15 cellular contexts compared by ENCODE assay signal in the genomic region with DNA sequence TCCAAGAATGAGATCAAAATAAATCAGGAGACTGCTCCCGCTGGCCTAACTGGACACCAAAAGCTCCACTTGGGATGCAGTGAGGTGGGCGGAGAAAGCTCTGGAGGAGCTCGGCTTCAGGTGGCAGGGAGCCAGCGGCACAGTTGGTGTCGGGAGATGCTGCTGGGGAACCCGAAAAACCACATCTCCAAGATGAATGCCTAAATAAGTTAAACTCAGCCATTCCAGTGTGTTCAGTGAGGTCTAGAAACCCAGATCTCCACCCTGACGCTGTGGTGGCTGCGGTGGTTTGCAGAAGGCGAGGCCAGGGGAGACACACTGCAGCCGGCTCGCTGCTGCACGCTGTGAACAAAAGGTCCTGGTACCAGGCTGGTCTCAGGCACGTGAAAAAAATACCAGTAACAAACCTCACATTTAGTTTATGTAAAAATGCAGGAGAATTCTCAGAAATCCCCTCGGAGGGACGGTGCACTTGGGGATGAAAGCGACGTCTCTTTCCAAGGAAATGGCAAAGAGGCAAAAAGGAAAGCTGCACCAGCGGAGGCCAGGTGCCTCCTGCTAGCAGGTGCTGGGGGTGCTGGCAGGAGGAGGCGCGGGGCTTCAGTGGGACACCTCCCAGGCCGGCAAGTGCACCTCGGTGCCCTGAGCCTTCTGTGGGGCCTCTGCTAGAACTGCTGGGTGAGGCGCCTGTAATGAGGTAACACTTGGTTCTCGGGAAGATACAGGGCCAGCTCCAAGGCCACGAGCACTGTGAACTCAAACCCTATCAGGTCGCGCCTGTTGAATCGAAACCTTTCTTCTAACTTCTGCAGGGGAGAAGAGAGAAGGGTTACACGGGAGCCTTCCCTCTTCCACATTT. TPM values are rescaled to one million over a fixed set of nuclear protein-coding genes. Genes with fewer than 3 reads are reported as not detected.
DNase-seq lines count a peak whose midpoint lies in the region; ATAC-seq and TF ChIP-seq lines count a peak whose summit lies in the region.
"Had no signal": no experiment of that assay in that cellular context is flagged by ENCODE, and none has a peak within 500 bp of the region (broad histone marks: within the 10 kb centered on the region; RNA-seq: fewer than 3 reads in every experiment).

No MANE protein-coding gene starts in this region.

- H3K27me3 Mint-ChIP-seq in CD4-positive, CD25-positive, alpha-beta regulatory T cell: no peaks in the 10 kb centered on the region
- H3K27me3 Mint-ChIP-seq in activated naive CD8-positive, alpha-beta T cell treated with anti-CD3 and anti-CD28 coated beads, Interleukin-2, amount 50 U/mL, for 24 hours: no peaks in the 10 kb centered on the region

- DNase-seq in CD4-positive, CD25-positive, alpha-beta regulatory T cell: no peak
- no peak for DNase-seq in activated naive CD8-positive, alpha-beta T cell treated with anti-CD3 and anti-CD28 coated beads, Interleukin-2, amount 50 U/mL, for 24 hours
- DNase-seq in myocyte (ENCODE audit: low read depth): peak; percentile 84
- no peak for DNase-seq in COLO829 (ENCODE audit: low spot score)
- no peak for DNase-seq in activated gamma-delta T cell (lab: John Stamatoyannopoulos, UW)
- no peak for DNase-seq in NCI-H1105 treated with DMSO at 0.1 percent for 48 hours (lab: John Stamatoyannopoulos, UW)
- DNase-seq: MM.1S, NCI-H1930, NCI-H526 treated with DMSO at 0.1 percent for 48 hours, PC-3, thyroid gland had no signal

- H3K9me3 ChIP-seq in CD4-positive, CD25-positive, alpha-beta regulatory T cell (ENCODE audit: control insufficient read depth in 2 of 2, low read length in 2 of 2): no peaks in the 10 kb centered on the region
- H3K9me3 ChIP-seq: adrenal gland, thyroid gland had no signal

- peaks cover 19% of the 10 kb centered on the region for H3K36me3 ChIP-seq in CD4-positive, CD25-positive, alpha-beta regulatory T cell (ENCODE audit: control insufficient read depth, insufficient read depth, low read length)

- H3K4me1 ChIP-seq in CD4-positive, CD25-positive, alpha-beta regulatory T cell (ENCODE audit: control insufficient read depth, insufficient read depth, low read length, poor library complexity, severe bottlenecking): peaks cover 24% of the 10 kb centered on the region

- H3K9me3 Mint-ChIP-seq in CD4-positive, CD25-positive, alpha-beta regulatory T cell: no peaks in the 10 kb centered on the region
- no peaks in the 10 kb centered on the region for H3K9me3 Mint-ChIP-seq in activated naive CD8-positive, alpha-beta T cell treated with anti-CD3 and anti-CD28 coated beads, Interleukin-2, amount 50 U/mL, for 24 hours

- H3K27ac ChIP-seq in CD4-positive, CD25-positive, alpha-beta regulatory T cell (ENCODE audit: insufficient read depth, low read length, poor library complexity, severe bottlenecking): no peak overlapping the region
- H3K27ac ChIP-seq: adrenal gland, thyroid gland had no signal

- ATAC-seq in CD4-positive, CD25-positive, alpha-beta regulatory T cell (ENCODE audit: low read depth in 2 of 2): no peak
- ATAC-seq in activated naive CD8-positive, alpha-beta T cell treated with anti-CD3 and anti-CD28 coated beads, Interleukin-2, amount 50 U/mL, for 24 hours: no peak
- no peak for ATAC-seq in GM18511 (IDR thresholded peaks at IDR 0.05; ENCODE audit: unreplicated experiment)
- ATAC-seq: PC-3 had no signal

- H3K4me1 Mint-ChIP-seq in CD4-positive, CD25-positive, alpha-beta regulatory T cell: peaks cover 0 to 32% (median 15%) of the 10 kb centered on the region in 4 donors
- peaks cover 24% of the 10 kb centered on the region for H3K4me1 Mint-ChIP-seq in activated naive CD8-positive, alpha-beta T cell treated with anti-CD3 and anti-CD28 coated beads, Interleukin-2, amount 50 U/mL, for 24 hours

- no peak overlapping the region for H3K27ac Mint-ChIP-seq in CD4-positive, CD25-positive, alpha-beta regulatory T cell
- peak overlapping the region; percentile 60 for H3K27ac Mint-ChIP-seq in activated naive CD8-positive, alpha-beta T cell treated with anti-CD3 and anti-CD28 coated beads, Interleukin-2, amount 50 U/mL, for 24 hours

- peaks cover 16% of the 10 kb centered on the region for H3K36me3 Mint-ChIP-seq in CD4-positive, CD25-positive, alpha-beta regulatory T cell
- H3K36me3 Mint-ChIP-seq in activated naive CD8-positive, alpha-beta T cell treated with anti-CD3 and anti-CD28 coated beads, Interleukin-2, amount 50 U/mL, for 24 hours (ENCODE audit: low read depth): peaks cover 34% of the 10 kb centered on the region

- peak; percentile 11 for TF ChIP-seq POLR2A in GM15510 (IDR thresholded peaks at IDR 0.05; ENCODE audit: borderline replicate concordance, extremely low read depth, insufficient read length)

- H3K4me3 ChIP-seq in CD4-positive, CD25-positive, alpha-beta regulatory T cell (ENCODE audit: low read depth, low read length): no peak overlapping the region
- H3K4me3 ChIP-seq: adrenal gland, thyroid gland had no signal

- no peaks in the 10 kb centered on the region for H3K27me3 ChIP-seq in CD4-positive, CD25-positive, alpha-beta regulatory T cell (ENCODE audit: control insufficient read depth, insufficient read depth, low read length)
- H3K27me3 ChIP-seq: adrenal gland, thyroid gland had no signal

- peak overlapping the region in 3 of 4 donors; percentile 33 to 59 (median 43) for H3K4me3 Mint-ChIP-seq in CD4-positive, CD25-positive, alpha-beta regulatory T cell
- no peak overlapping the region for H3K4me3 Mint-ChIP-seq in activated naive CD8-positive, alpha-beta T cell treated with anti-CD3 and anti-CD28 coated beads, Interleukin-2, amount 50 U/mL, for 24 hours

RNA-seq across cellular contexts. Expression of a gene that starts 3.6 kb away (rescaled TPM):
- 1,991 TPM for total RNA-seq in CD4-positive, CD25-positive, alpha-beta regulatory T cell
- 1,000 to 10,000 TPM; 1,945 to 3,094 (median 2,628) TPM for polyA plus RNA-seq in CD4-positive, CD25-positive, alpha-beta regulatory T cell
- 610 and 2,016 TPM in 2 replicates for total RNA-seq in myocyte
- 2,121 TPM for polyA plus RNA-seq in myocyte (2012)

RNA-seq across cellular contexts. Expression of a gene that starts 16.6 kb away (rescaled TPM):
- total RNA-seq in CD4-positive, CD25-positive, alpha-beta regulatory T cell: 7.0 TPM
- polyA plus RNA-seq in CD4-positive, CD25-positive, alpha-beta regulatory T cell: 1 to 10 TPM in 2 of 4 donors, under 1 TPM in 2; 0.49 to 1.7 (median 1.1) TPM
- 3.8 and 4.4 TPM in 2 replicates for total RNA-seq in myocyte
- 4.1 TPM for polyA plus RNA-seq in myocyte (2012)

RNA-seq across cellular contexts. Expression of a gene that starts 23.4 kb away (rescaled TPM):
- 0.91 TPM for total RNA-seq in CD4-positive, CD25-positive, alpha-beta regulatory T cell
- under 1 TPM in 1 of 4 donors, not detected in 3; 0.30 TPM for polyA plus RNA-seq in CD4-positive, CD25-positive, alpha-beta regulatory T cell
- 90.5 and 173 TPM in 2 replicates for total RNA-seq in myocyte
- polyA plus RNA-seq in myocyte (2012): 82.7 TPM

RNA-seq across cellular contexts. Expression of a gene that starts 36.8 kb away (rescaled TPM):
- not detected for total RNA-seq in CD4-positive, CD25-positive, alpha-beta regulatory T cell
- not detected for polyA plus RNA-seq in CD4-positive, CD25-positive, alpha-beta regulatory T cell
- total RNA-seq in myocyte: 0.05 and 0.10 TPM in 2 replicates
- not detected for polyA plus RNA-seq in myocyte (2012)
- total RNA-seq: adrenal gland, chondrocyte had no signal
- polyA plus RNA-seq: adrenal gland had no signal

Comparison
In these comparisons a context has a peak if more than half of its experiments do, and no peak if none do; other contexts are left out.
1. RNA of a gene that starts 23.4 kb away (total RNA-seq): 90.5 to 173 TPM in myocyte; 0.91 TPM in CD4-positive, CD25-positive, alpha-beta regulatory T cell (single experiment); every median in the first group is over 10 times any median in the second.